25 cellular contexts compared by ENCODE assay signal in the genomic region with DNA sequence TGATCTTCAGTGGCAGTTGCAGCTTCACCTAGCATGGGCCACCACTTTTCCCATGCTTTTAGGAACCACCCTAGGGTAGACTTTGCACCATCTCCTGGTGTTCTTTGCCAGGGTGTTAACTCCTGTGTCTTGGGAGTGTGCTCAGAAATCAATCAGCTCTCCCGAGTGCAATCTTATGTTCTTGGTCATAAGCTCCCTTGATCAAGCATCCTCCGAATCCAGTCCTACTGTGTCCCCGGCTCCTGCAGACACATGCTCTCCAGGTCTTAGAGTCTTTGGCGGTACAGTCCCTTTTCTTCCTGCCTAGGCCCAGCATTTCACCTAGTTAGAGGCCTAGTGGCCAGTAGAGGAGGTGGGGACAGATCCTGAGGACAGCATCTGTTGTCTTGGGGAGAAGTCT.
"Had no signal": no experiment of that assay in that cellular context is flagged by ENCODE, and none has a peak within 500 bp of the region (broad histone marks: within the 10 kb centered on the region; RNA-seq: fewer than 3 reads in every experiment).

No MANE protein-coding gene starts in this region.

- H3K27me3 ChIP-seq: hepatocyte, stomach, testis, tibial artery, upper lobe of right lung had no signal

- H3K36me3 ChIP-seq: lower lobe of right lung, pancreas, prostate gland, stomach, tibial artery, upper lobe of right lung had no signal

- H3K36me3 Mint-ChIP-seq: mesothelial cell of epicardium; naive B cell; natural killer cell; stimulated activated naive B cell treated with anti-CD40 and anti-IgM and Interleukin-4, amounts not matched to agents 10 μg/mL and 1 μg/mL and 100 μg/mL, for 72 hours had no signal

- H3K4me1 Mint-ChIP-seq: mesothelial cell of epicardium; naive B cell; natural killer cell; nephron progenitor cell; stimulated activated naive B cell treated with anti-CD40 and anti-IgM and Interleukin-4, amounts not matched to agents 10 μg/mL and 1 μg/mL and 100 μg/mL, for 72 hours had no signal

- H3K4me3 ChIP-seq: hepatocyte, lower lobe of right lung, pancreas, prostate gland, skin epidermis, stomach, testis, tibial artery, upper lobe of right lung had no signal

- H2AFZ ChIP-seq: hepatocyte had no signal

- H3K4me3 Mint-ChIP-seq: mesothelial cell of epicardium; naive B cell; natural killer cell; nephron progenitor cell; stimulated activated naive B cell treated with anti-CD40 and anti-IgM and Interleukin-4, amounts not matched to agents 10 μg/mL and 1 μg/mL and 100 μg/mL, for 72 hours had no signal

- H3K9me3 ChIP-seq: lower lobe of right lung, pancreas, prostate gland, stomach, testis, tibial artery, upper lobe of right lung had no signal

- H3K27ac ChIP-seq: hepatocyte, lower lobe of right lung, pancreas, prostate gland, skin epidermis, stomach, testis, tibial artery, upper lobe of right lung had no signal

- H3K9me3 Mint-ChIP-seq: mesothelial cell of epicardium; natural killer cell; nephron progenitor cell; stimulated activated naive B cell treated with anti-CD40 and anti-IgM and Interleukin-4, amounts not matched to agents 10 μg/mL and 1 μg/mL and 100 μg/mL, for 72 hours had no signal

- H3K79me2 ChIP-seq: hepatocyte had no signal

- H3K4me1 ChIP-seq: lower lobe of right lung, pancreas, prostate gland, stomach, testis, tibial artery, upper lobe of right lung had no signal

- H3K4me2 ChIP-seq: hepatocyte had no signal

- H3K27ac Mint-ChIP-seq: mesothelial cell of epicardium; natural killer cell; nephron progenitor cell; stimulated activated naive B cell treated with anti-CD40 and anti-IgM and Interleukin-4, amounts not matched to agents 10 μg/mL and 1 μg/mL and 100 μg/mL, for 72 hours had no signal

- DNase-seq: islet precursor cell; lower lobe of right lung; mammary epithelial cell; mesenchymal stem cell; naive B cell; natural killer cell; nephron progenitor cell; pancreas; retina; right cardiac atrium; stimulated activated CD4-positive, alpha-beta T cell treated with anti-CD3 and anti-CD28 coated beads, Interleukin-12 subunit alpha, Interleukin-12 subunit beta, amount 100 ng/mL, for 4 hours; stimulated activated CD4-positive, alpha-beta T cell treated with anti-CD3 and anti-CD28 coated beads, Interleukin-15, amount 100 ng/mL, for 24 hours; stimulated activated CD4-positive, alpha-beta T cell treated with anti-CD3 and anti-CD28 coated beads, Interleukin-2, amount 100 ng/mL, for 24 hours; stimulated activated CD4-positive, alpha-beta T cell treated with anti-CD3 and anti-CD28 coated beads, Interleukin-4, amount 100 ng/mL, for 1 hour; stimulated activated naive B cell treated with anti-CD40 and anti-IgM and Interleukin-4, amounts not matched to agents 10 μg/mL and 1 μg/mL and 100 μg/mL, for 72 hours; stimulated activated naive CD8-positive, alpha-beta T cell treated with anti-CD3 and anti-CD28 coated beads, Interleukin-15, Interleukin-2, amounts not matched to agents 100 U/mL and 50 U/mL, for 24 hours; stomach; testis; trophoblast cell had no signal
